21 cellular contexts compared by ENCODE assay signal in genomic region chr11:27921472-27921871, GRCh38.
"Had no signal": no experiment of that assay in that cellular context is flagged by ENCODE, and none has a peak within 500 bp of the region (broad histone marks: within the 10 kb centered on the region; RNA-seq: fewer than 3 reads in every experiment).

No MANE protein-coding gene starts in this region.

- H3K4me3 ChIP-seq: adrenal gland, lung, thyroid gland had no signal

- FAIRE-seq: frontal cortex, keratinocyte had no signal

- DNase-seq: activated CD4-positive, alpha-beta memory T cell treated with anti-CD3 and anti-CD28 coated beads for 36 hours; activated CD4-positive, alpha-beta T cell treated with anti-CD3 and anti-CD28 coated beads for 4 hours; activated gamma-delta T cell treated with Interleukin-2 at 50 U/mL for 16 hours; activated T-cell treated with anti-CD3 and anti-CD28 coated beads for 4 hours; adrenal gland; caudate nucleus; cortex of kidney; effector CD4-positive, alpha-beta T cell; hypothalamus; posterior cingulate gyrus; stimulated activated CD4-positive, alpha-beta T cell treated with anti-CD3 and anti-CD28 coated beads, Interleukin-12 subunit alpha, Interleukin-12 subunit beta, amount 100 ng/mL, for 4 hours; stimulated activated CD4-positive, alpha-beta T cell treated with anti-CD3 and anti-CD28 coated beads, Interleukin-2, amount 100 ng/mL, for 24 hours; stimulated activated naive CD4-positive, alpha-beta T cell treated with Interleukin-2 at 50 U/mL for 16 hours; thyroid gland had no signal

- H3K36me3 ChIP-seq: adrenal gland, thyroid gland had no signal

- H3K27ac ChIP-seq: adrenal gland, thyroid gland had no signal

- ATAC-seq: activated naive CD4-positive, alpha-beta T cell treated with anti-CD3 and anti-CD28 coated beads, Interleukin-2, amount 50 U/mL, for 72 hours; esophagus mucosa; left lobe of liver; WTC11 had no signal

- H3K9me3 ChIP-seq: adrenal gland, thyroid gland had no signal

- H3K4me1 ChIP-seq: adrenal gland, thyroid gland had no signal

- H3K27me3 ChIP-seq: adrenal gland, thyroid gland had no signal
